Comparison of ENCODE assay signal across 23 cellular contexts in the genomic region with DNA sequence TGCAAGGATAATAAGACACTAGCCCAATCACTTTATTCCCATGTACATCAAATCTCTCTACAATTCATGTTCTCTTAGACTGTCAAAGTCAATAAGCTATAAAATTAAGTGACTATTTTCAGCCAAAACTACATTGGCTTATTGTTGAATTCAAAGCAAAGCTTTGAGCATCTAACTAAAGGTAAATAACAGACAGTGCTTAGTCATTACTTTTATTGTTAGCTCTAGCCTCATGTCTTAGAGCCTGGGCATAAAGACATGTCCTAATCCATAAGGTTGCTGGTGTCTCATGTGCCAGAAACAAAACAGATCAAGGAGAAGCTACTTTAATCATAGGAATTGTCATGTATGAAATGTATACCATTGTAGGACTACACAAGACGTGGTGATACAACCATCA.
"Had no signal": no experiment of that assay in that cellular context is flagged by ENCODE, and none has a peak within 500 bp of the region (broad histone marks: within the 10 kb centered on the region; RNA-seq: fewer than 3 reads in every experiment).

No MANE protein-coding gene starts in this region.

- H3K27ac ChIP-seq: neural progenitor cell, ovary, parathyroid adenoma, psoas muscle, right lobe of liver, sigmoid colon, stomach, thoracic aorta, thyroid gland, tibial nerve, upper lobe of left lung, vagina had no signal

- ATAC-seq: psoas muscle; right cardiac atrium; right lobe of liver; stimulated activated effector memory CD8-positive, alpha-beta T cell treated with anti-CD3 and anti-CD28 coated beads, Interleukin-12 subunit alpha, Interleukin-12 subunit beta, amount 100 ng/mL, for 72 hours; stimulated activated naive B cell treated with anti-CD40 and anti-IgM and Interleukin-4, amounts not matched to agents 10 μg/mL and 1 μg/mL and 100 μg/mL, for 72 hours had no signal

- H3K4me1 ChIP-seq: neural progenitor cell, parathyroid adenoma, psoas muscle, right lobe of liver, sigmoid colon, stomach, tibial nerve, upper lobe of left lung, vagina had no signal

- H3K4me2 ChIP-seq: neural progenitor cell had no signal

- H3K79me2 ChIP-seq: parathyroid adenoma had no signal

- H3K9me3 ChIP-seq: ovary, right lobe of liver, sigmoid colon, thyroid gland, vagina had no signal

- DNase-seq: occipital lobe; ovary; psoas muscle; right cardiac atrium; right lobe of liver; sigmoid colon; small intestine; stimulated activated CD4-positive, alpha-beta T cell treated with anti-CD3 and anti-CD28 coated beads, Interleukin-15, amount 100 ng/mL, for 24 hours; stimulated activated CD4-positive, alpha-beta T cell treated with anti-CD3 and anti-CD28 coated beads, Interleukin-2, amount 100 ng/mL, for 24 hours; stimulated activated CD4-positive, alpha-beta T cell treated with anti-CD3 and anti-CD28 coated beads, Interleukin-2, amount 100 ng/mL, for 48 hours; stimulated activated CD4-positive, alpha-beta T cell treated with anti-CD3 and anti-CD28 coated beads, Interleukin-4, amount 100 ng/mL, for 24 hours; stimulated activated naive B cell treated with anti-CD40 and anti-IgM and Interleukin-4, amounts not matched to agents 10 μg/mL and 1 μg/mL and 100 μg/mL, for 72 hours; stimulated activated naive CD4-positive, alpha-beta T cell treated with Interleukin-2 at 50 U/mL for 16 hours; stomach; trophoblast cell had no signal

- H3K27me3 ChIP-seq: neural progenitor cell, ovary, right lobe of liver, sigmoid colon, stomach, thyroid gland, tibial nerve, upper lobe of left lung, vagina had no signal

- H3K9ac ChIP-seq: neural progenitor cell, parathyroid adenoma had no signal

- H2AFZ ChIP-seq: parathyroid adenoma had no signal

- H3K36me3 ChIP-seq: neural progenitor cell, ovary, right lobe of liver, sigmoid colon, stomach, thoracic aorta, thyroid gland, tibial nerve, upper lobe of left lung, vagina had no signal

- H3K4me3 ChIP-seq: neural progenitor cell, ovary, psoas muscle, right lobe of liver, sigmoid colon, stomach, thoracic aorta, thyroid gland, tibial nerve, upper lobe of left lung, vagina had no signal
